Comparison of ENCODE assay signal across 8 cellular contexts in genomic region chr21:26169611-26170470, GRCh38. TPM values are rescaled to one million over a fixed set of nuclear protein-coding genes. Genes with fewer than 3 reads are reported as not detected.
DNase-seq lines count a peak whose midpoint lies in the region; ATAC-seq, FAIRE-seq and TF ChIP-seq lines count a peak whose summit lies in the region.

No MANE protein-coding gene starts in this region.

- peaks cover 37% of the 10 kb centered on the region for H3K4me1 ChIP-seq in endothelial cell of umbilical vein (ENCODE audit: control insufficient read depth, extremely low read depth, insufficient read depth, low read length)

- peak overlapping the region; percentile 90 for H3K9ac ChIP-seq in endothelial cell of umbilical vein (replicated peaks; ENCODE audit: extremely low read depth, insufficient read depth, low read length)

- POLR2A ChIA-PET in endothelial cell of umbilical vein (lab: Charles Lee) = no interaction called here

- peak; percentile 38 for TF ChIP-seq POLR2A in endothelial cell of umbilical vein (IDR thresholded peaks at IDR 0.05; ENCODE audit: low read depth, low read length)

- intact Hi-C loops in endothelial cell of umbilical vein (cut with micrococcal nuclease) = loop anchor here (1.0 to 5.0 kb wide), 14 partner anchors 21 to 563 kb away; partner anchors contain the start of genes CYYR1 and MRPL39

- TF ChIP-seq CTCF in endothelial cell of umbilical vein (IDR thresholded peaks at IDR 0.05; ENCODE audit: extremely low read depth in 1 of 2, insufficient read depth in 1 of 2, low read depth in 1 of 2, low read length in 2 of 2) = no peak

- no peaks in the 10 kb centered on the region for H3K36me3 Mint-ChIP-seq in activated CD8-positive, alpha-beta memory T cell treated with anti-CD3 and anti-CD28 coated beads, Interleukin-2, amount 10 ng/mL, durations not matched to agents 7 days and 5 days

- H3K9me3 Mint-ChIP-seq in activated CD8-positive, alpha-beta memory T cell treated with anti-CD3 and anti-CD28 coated beads, Interleukin-2, amount 10 ng/mL, durations not matched to agents 7 days and 5 days (ENCODE audit: low read depth) = no peaks in the 10 kb centered on the region

- peak overlapping the region; percentile 68 to 94 (median 91) for H3K4me3 ChIP-seq in endothelial cell of umbilical vein (replicated peaks in 1 of 3; ENCODE audit: insufficient read depth in 1 of 3, low read depth in 1 of 3, low read length in 3 of 3)

- H3K79me2 ChIP-seq in endothelial cell of umbilical vein (ENCODE audit: control insufficient read depth, insufficient read depth, low read length) = peaks cover 57% of the 10 kb centered on the region

- no peaks in the 10 kb centered on the region for H3K9me3 ChIP-seq in endothelial cell of umbilical vein (replicated peaks; ENCODE audit: control insufficient read depth, insufficient read depth, low read length)

- dilution Hi-C loops in endothelial cell of umbilical vein (cut with MboI; ENCODE audit: extremely low pct_ligation_motif_present, low sequenced_read_pairs) = loop anchor here (25.0 kb wide), 1 partner anchor 283 kb away; no protein-coding TSS in a partner anchor

- H3K4me1 Mint-ChIP-seq in activated CD8-positive, alpha-beta memory T cell treated with anti-CD3 and anti-CD28 coated beads, Interleukin-2, amount 10 ng/mL, durations not matched to agents 7 days and 5 days = peaks cover 17% of the 10 kb centered on the region

- CTCF ChIA-PET in activated CD8-positive, alpha-beta memory T cell treated with anti-CD3 and anti-CD28 coated beads, Interleukin-2, amount 10 ng/mL, durations not matched to agents 7 days and 5 days (lab: Charles Lee) = interaction anchor here (0.6 to 1.8 kb wide), 6 partner anchors 11 to 368 kb away, joined by 3 to 8 read pairs (median 4); no protein-coding TSS in a partner anchor
- CTCF ChIA-PET in endothelial cell of umbilical vein (lab: Charles Lee) = interaction anchor here (0.6 to 2.8 kb wide), 28 partner anchors 10 to 547 kb away, joined by 3 to 16 read pairs (median 5); no protein-coding TSS in a partner anchor

- DNase-seq in AG08396 (ENCODE audit: low spot score) (peak; percentile 77), NCI-H446 treated with DMSO at 0.1 percent for 48 hours (lab: John Stamatoyannopoulos, UW) (peak; percentile 38), endothelial cell of umbilical vein (ENCODE audit: low read depth, low spot score) (peak; percentile 59), mesenteric fat pad (ENCODE audit: low spot score) (peak; percentile 90)
- DNase-seq in activated CD8-positive, alpha-beta memory T cell treated with anti-CD3 and anti-CD28 coated beads, Interleukin-2, amount 10 ng/mL, durations not matched to agents 7 days and 5 days = peak; percentile 43
- DNase-seq in stimulated activated CD8-positive, alpha-beta memory T cell treated with anti-CD3 and anti-CD28 coated beads, Interleukin-2, amount 100 ng/mL, for 48 hours (ENCODE audit: low read depth in 2 of 2) = peak; percentile 18 to 30

- peak overlapping the region; percentile 80 for H3K27ac ChIP-seq in endothelial cell of umbilical vein (ENCODE audit: insufficient read depth, low read depth, low read length)

- peak overlapping the region; percentile 73 for H3K4me3 Mint-ChIP-seq in activated CD8-positive, alpha-beta memory T cell treated with anti-CD3 and anti-CD28 coated beads, Interleukin-2, amount 10 ng/mL, durations not matched to agents 7 days and 5 days

- H3K4me2 ChIP-seq in endothelial cell of umbilical vein (ENCODE audit: insufficient read depth, low read length) = peak overlapping the region; percentile 96

- ATAC-seq in GM19023 (IDR thresholded peaks at IDR 0.05; ENCODE audit: unreplicated experiment) (peak; percentile 31), HG03159 (IDR thresholded peaks at IDR 0.05; ENCODE audit: unreplicated experiment) (peak; percentile 41)
- peak; percentile 35 for ATAC-seq in activated CD8-positive, alpha-beta memory T cell treated with anti-CD3 and anti-CD28 coated beads, Interleukin-2, amount 10 ng/mL, durations not matched to agents 7 days and 5 days

- H3K9me1 ChIP-seq in endothelial cell of umbilical vein (replicated peaks; ENCODE audit: control insufficient read depth, extremely low read depth, insufficient read depth, low read length) = no peaks in the 10 kb centered on the region

- peak overlapping the region; percentile 14 for H2AFZ ChIP-seq in endothelial cell of umbilical vein (ENCODE audit: low read depth, low read length)

- H3K36me3 ChIP-seq in endothelial cell of umbilical vein (ENCODE audit: control insufficient read depth in 2 of 2, extremely low read depth in 1 of 2, insufficient read depth in 2 of 2, low read length in 2 of 2) = no peaks in the 10 kb centered on the region

- no TSS peak for BruUV-seq in endothelial cell of umbilical vein (replicated peaks; lab: Mats Ljungman, UMichigan)

- peaks cover 34% of the 10 kb centered on the region for H3K27me3 Mint-ChIP-seq in activated CD8-positive, alpha-beta memory T cell treated with anti-CD3 and anti-CD28 coated beads, Interleukin-2, amount 10 ng/mL, durations not matched to agents 7 days and 5 days

- no peaks in the 10 kb centered on the region for H3K27me3 ChIP-seq in endothelial cell of umbilical vein (ENCODE audit: control insufficient read depth in 2 of 2, insufficient read depth in 2 of 2, low read length in 2 of 2)

- no peak overlapping the region for H3K27ac Mint-ChIP-seq in activated CD8-positive, alpha-beta memory T cell treated with anti-CD3 and anti-CD28 coated beads, Interleukin-2, amount 10 ng/mL, durations not matched to agents 7 days and 5 days

- no peaks in the 10 kb centered on the region for H4K20me1 ChIP-seq in endothelial cell of umbilical vein (replicated peaks; ENCODE audit: control insufficient read depth, extremely low read depth, insufficient read depth, low read length)

- FAIRE-seq in endothelial cell of umbilical vein (lab: Jason Lieb, UNC) = peak; percentile 76

TF ChIP-seq in endothelial cell of umbilical vein, 7 proteins besides CTCF, POLR2A, EP300 and RAD21:
- TF ChIP-seq GATA2 (IDR thresholded peaks at IDR 0.05; ENCODE audit: insufficient read depth, insufficient read length, low read depth, low read length) (no peak), EZH2 (IDR thresholded peaks at IDR 0.05; ENCODE audit: borderline replicate concordance, low read depth, low read length, severe bottlenecking) (no peak), MAX (IDR thresholded peaks at IDR 0.05; ENCODE audit: insufficient read depth, insufficient read length) (peak; percentile 25)

RNA-seq across cellular contexts. Expression of gene APP, which starts 0.7 kb away (rescaled TPM):
- 10 to 100 TPM; 11.2 to 25.1 TPM for total RNA-seq in activated CD8-positive, alpha-beta memory T cell treated with anti-CD3 and anti-CD28 coated beads, Interleukin-2, amount 10 ng/mL, durations not matched to agents 7 days and 5 days
- total RNA-seq in endothelial cell of umbilical vein (811 and 928 TPM in 2 replicates), mesenteric fat pad (317 TPM)
- polyA plus RNA-seq in endothelial cell of umbilical vein = 760 and 914 TPM in 2 replicates
- 844 and 980 TPM in 2 replicates for polyA plus RNA-seq in endothelial cell of umbilical vein (2011; cell fraction: cytosol; rRNA removed)
- polyA plus RNA-seq in endothelial cell of umbilical vein (2011; cell fraction: nucleus; rRNA removed) = 694 and 872 TPM in 2 replicates
- 1,000 and 1,270 TPM in 2 replicates for polyA plus RNA-seq in endothelial cell of umbilical vein (2012)
- polyA minus RNA-seq in endothelial cell of umbilical vein = 1,294 and 1,444 TPM in 2 replicates
- polyA minus RNA-seq in endothelial cell of umbilical vein (2011; cell fraction: cytosol; rRNA and poly(A)+ RNA removed) = 91.5 TPM
- polyA minus RNA-seq in endothelial cell of umbilical vein (2011; cell fraction: nucleus; rRNA and poly(A)+ RNA removed) = 572 and 629 TPM in 2 replicates

Comparison
In these comparisons a context has a peak if more than half of its experiments do, and no peak if none do; other contexts are left out.
1. Peak in every context shown above with its lines: DNase-seq, ATAC-seq, H3K4me3 ChIP-seq and H3K27ac ChIP-seq.
2. DNase-seq: peak in every context shown above with its lines; median percentile 90 in mesenteric fat pad; 77 in AG08396; 59 in endothelial cell of umbilical vein; 43 in activated CD8-positive, alpha-beta memory T cell treated with anti-CD3 and anti-CD28 coated beads, Interleukin-2, amount 10 ng/mL, durations not matched to agents 7 days and 5 days; 38 in NCI-H446 treated with DMSO at 0.1 percent for 48 hours; 24 in stimulated activated CD8-positive, alpha-beta memory T cell treated with anti-CD3 and anti-CD28 coated beads, Interleukin-2, amount 100 ng/mL, for 48 hours.
3. RNA of gene APP, which starts 0.7 kb away (total RNA-seq): 811 to 928 TPM in endothelial cell of umbilical vein and 317 TPM in mesenteric fat pad (single experiment); 11.2 to 25.1 TPM in activated CD8-positive, alpha-beta memory T cell treated with anti-CD3 and anti-CD28 coated beads, Interleukin-2, amount 10 ng/mL, durations not matched to agents 7 days and 5 days; every median in the first group is over 10 times any median in the second.